ENCODE assay signal across 1 cellular context in genomic region chr1:182029379-182030331, GRCh38.
TF ChIP-seq lines count a peak whose summit lies in the region.

No MANE protein-coding gene starts in this region.

TF ChIP-seq in HepG2, 621 proteins besides CTCF, POLR2A, EP300 and RAD21 (continued from another document and continues in another):
- peak; percentile 51; the same call in 1 of the 2 replicates for TF ChIP-seq ZGPAT (CRISPR knock-in tag; IDR thresholded peaks at IDR 0.05)
- no peak for TF ChIP-seq SSRP1 (CRISPR knock-in tag; IDR thresholded peaks at IDR 0.05)
- no peak for TF ChIP-seq HDAC2 (CRISPR knock-in tag; IDR thresholded peaks at IDR 0.05)
- TF ChIP-seq POLR2AphosphoS5 (IDR thresholded peaks at IDR 0.05; ENCODE audit: low read depth, low read length): peak; percentile 77
- TF ChIP-seq ZNF83 (CRISPR knock-in tag; IDR thresholded peaks at IDR 0.05; ENCODE audit: borderline replicate concordance): no peak
- TF ChIP-seq SOX5 (CRISPR knock-in tag; IDR thresholded peaks at IDR 0.05; ENCODE audit: borderline replicate concordance): no peak
- TF ChIP-seq BCLAF1 (IDR thresholded peaks at IDR 0.05): no peak
- TF ChIP-seq ZNF430 (CRISPR knock-in tag; IDR thresholded peaks at IDR 0.05): peak; percentile 58; the same call in 1 of the 2 replicates
- no peak for TF ChIP-seq SNAPC5 (CRISPR knock-in tag; IDR thresholded peaks at IDR 0.05; ENCODE audit: borderline replicate concordance)
- no peak for TF ChIP-seq ZFP1 (CRISPR knock-in tag; IDR thresholded peaks at IDR 0.05)
- TF ChIP-seq PHF20 (CRISPR knock-in tag; IDR thresholded peaks at IDR 0.05): no peak
- TF ChIP-seq ZNF24 (IDR thresholded peaks at IDR 0.05): no peak
- TF ChIP-seq GATAD1 (CRISPR knock-in tag; IDR thresholded peaks at IDR 0.05): no peak
- TF ChIP-seq MAFK (conservative IDR thresholded peaks at IDR 0.05 in 1 of 2, IDR thresholded peaks at IDR 0.05 in 1 of 2; ENCODE audit: low read length in 2 of 2): no peak
- no peak for TF ChIP-seq HMGXB3 (CRISPR knock-in tag; IDR thresholded peaks at IDR 0.05; ENCODE audit: borderline replicate concordance)
- no peak for TF ChIP-seq HCFC1 (IDR thresholded peaks at IDR 0.05; ENCODE audit: low read depth, low read length)
- TF ChIP-seq YEATS4 (CRISPR knock-in tag; IDR thresholded peaks at IDR 0.05; ENCODE audit: borderline replicate concordance): no peak
- TF ChIP-seq HDAC6 (IDR thresholded peaks at IDR 0.05; ENCODE audit: low read depth, low read length): no peak
- no peak for TF ChIP-seq ZNF34 (CRISPR knock-in tag; IDR thresholded peaks at IDR 0.05; ENCODE audit: borderline replicate concordance)
- TF ChIP-seq ZBTB8A (CRISPR knock-in tag; IDR thresholded peaks at IDR 0.05; ENCODE audit: borderline replicate concordance, low read depth): no peak
- no peak for TF ChIP-seq ZNF629 (CRISPR knock-in tag; conservative IDR thresholded peaks at IDR 0.05)
- no peak for TF ChIP-seq NFE2L2 (IDR thresholded peaks at IDR 0.05; ENCODE audit: low read length)
- no peak for TF ChIP-seq ZNF747 (CRISPR knock-in tag; IDR thresholded peaks at IDR 0.05; ENCODE audit: borderline replicate concordance)
- TF ChIP-seq DRAP1 (CRISPR knock-in tag; IDR thresholded peaks at IDR 0.05): no peak
- no peak for TF ChIP-seq SNRNP70 (IDR thresholded peaks at IDR 0.05; ENCODE audit: low read depth, low read length)
- TF ChIP-seq ZNF451 (CRISPR knock-in tag; IDR thresholded peaks at IDR 0.05): no peak
- TF ChIP-seq ZNF260 (CRISPR knock-in tag; IDR thresholded peaks at IDR 0.05; ENCODE audit: borderline replicate concordance, low read depth): no peak
- no peak for TF ChIP-seq LRRFIP1 (CRISPR knock-in tag; conservative IDR thresholded peaks at IDR 0.05)
- TF ChIP-seq NAIF1 (CRISPR knock-in tag; IDR thresholded peaks at IDR 0.05; ENCODE audit: borderline replicate concordance): no peak
- no peak for TF ChIP-seq DNMT3B (CRISPR knock-in tag; conservative IDR thresholded peaks at IDR 0.05)
- no peak for TF ChIP-seq IRF2 (CRISPR knock-in tag; IDR thresholded peaks at IDR 0.05)
- TF ChIP-seq GLI4 (CRISPR knock-in tag; IDR thresholded peaks at IDR 0.05; ENCODE audit: borderline replicate concordance): no peak
- TF ChIP-seq IRX3 (CRISPR knock-in tag; IDR thresholded peaks at IDR 0.05; ENCODE audit: borderline replicate concordance, low read depth): 0 out of 2 replicates have a peak, but pooled peaks have one; percentile 37
- no peak for TF ChIP-seq TBP (CRISPR knock-in tag; IDR thresholded peaks at IDR 0.05)
- no peak; the same call in 1 of the 2 replicates for TF ChIP-seq ZNF766 (CRISPR knock-in tag; IDR thresholded peaks at IDR 0.05; ENCODE audit: borderline replicate concordance)
- TF ChIP-seq ZBTB38 (CRISPR knock-in tag; IDR thresholded peaks at IDR 0.05): no peak
- TF ChIP-seq ZBTB4 (CRISPR knock-in tag; IDR thresholded peaks at IDR 0.05; ENCODE audit: borderline replicate concordance): no peak
- TF ChIP-seq ZNF883 (CRISPR knock-in tag; IDR thresholded peaks at IDR 0.05; ENCODE audit: not compliant biosample characterization): no peak
- 0 out of 2 replicates have a peak, but pooled peaks have one; percentile 18 for TF ChIP-seq ISL2 (CRISPR knock-in tag; IDR thresholded peaks at IDR 0.05)
- TF ChIP-seq ZNF790 (CRISPR knock-in tag; IDR thresholded peaks at IDR 0.05; ENCODE audit: borderline replicate concordance): no peak
- no peak for TF ChIP-seq SIX4 (CRISPR knock-in tag; IDR thresholded peaks at IDR 0.05)
- TF ChIP-seq ZNF234 (CRISPR knock-in tag; conservative IDR thresholded peaks at IDR 0.05): no peak
- no peak for TF ChIP-seq ZHX1 (CRISPR knock-in tag; IDR thresholded peaks at IDR 0.05; ENCODE audit: low read depth)
- no peak for TF ChIP-seq ZNF589 (CRISPR knock-in tag; conservative IDR thresholded peaks at IDR 0.05)
- TF ChIP-seq MEF2D (CRISPR knock-in tag; IDR thresholded peaks at IDR 0.05): no peak
- TF ChIP-seq SMAD3 (CRISPR knock-in tag; IDR thresholded peaks at IDR 0.05): no peak
- no peak for TF ChIP-seq CBX2 (IDR thresholded peaks at IDR 0.05; ENCODE audit: low read depth, low read length)
- no peak for TF ChIP-seq CBX2 (CRISPR knock-in tag; IDR thresholded peaks at IDR 0.05; ENCODE audit: low read depth)
- no peak for TF ChIP-seq ZNF549 (CRISPR knock-in tag; IDR thresholded peaks at IDR 0.05)
